Comparison of ENCODE assay signal across 8 cellular contexts in genomic region chr22:41021655-41022454, GRCh38.
A peak's percentile ranks its signal among the peaks of the same experiment; 100 is the strongest.
DNase-seq lines count a peak whose midpoint lies in the region; ATAC-seq and TF ChIP-seq lines count a peak whose summit lies in the region.

No MANE protein-coding gene starts in this region.

- DNase-seq in NCI-H2171 (lab: John Stamatoyannopoulos, UW) (peak; percentile 63), dermis blood vessel endothelial cell (peak; percentile 36), lower leg skin (ENCODE audit: low spot score in 2 of 2) (peak; percentile 62 to 95)
- peak; percentile 36 to 44 for DNase-seq in activated CD4-positive, alpha-beta T cell treated with anti-CD3 and anti-CD28 coated beads for 4 hours
- DNase-seq in stimulated activated CD4-positive, alpha-beta T cell treated with anti-CD3 and anti-CD28 coated beads, Interleukin-4, amount 100 ng/mL, for 48 hours (ENCODE audit: low read depth in 2 of 2), result peak; percentile 32 to 57

- intact Hi-C loops in lower leg skin (cut with DNase I; ENCODE audit: low total_unique reads), result no loop called here

- WGBS in lower leg skin, 2 donors, result 0 to 1% methylated on average over 63 of the region's 84 CpGs

- H3K4me3 ChIP-seq in GM08714 (ENCODE audit: low read length) (peak overlapping the region; percentile 50), lower leg skin (ENCODE audit: low read depth, poor library complexity, severe bottlenecking) (peak overlapping the region; percentile 62)

- ATAC-seq in HG02588 (IDR thresholded peaks at IDR 0.05; ENCODE audit: unreplicated experiment) (peak; percentile 60), HG02884 (IDR thresholded peaks at IDR 0.05; ENCODE audit: unreplicated experiment) (no peak)

- TF ChIP-seq POLR2A in lower leg skin (IDR thresholded peaks at IDR 0.05), result no peak

- TF ChIP-seq CTCF in lower leg skin (IDR thresholded peaks at IDR 0.05), result no peak
